In genomic region chr12:49111206-49111605, GRCh38 we compare ENCODE assay signal across 8 cellular contexts. TPM values are rescaled to one million over a fixed set of nuclear protein-coding genes. Genes with fewer than 3 reads are reported as not detected.
DNase-seq lines count a peak whose midpoint lies in the region; ATAC-seq and TF ChIP-seq lines count a peak whose summit lies in the region.

No MANE protein-coding gene starts in this region.

- no peaks in the 10 kb centered on the region for H3K9me3 Mint-ChIP-seq in CD8-positive, alpha-beta T cell
- no peaks in the 10 kb centered on the region for H3K9me3 Mint-ChIP-seq in neural crest cell

- peaks cover 41% of the 10 kb centered on the region for H3K4me1 Mint-ChIP-seq in CD8-positive, alpha-beta T cell (ENCODE audit: low read depth)
- peaks cover 33% of the 10 kb centered on the region for H3K4me1 Mint-ChIP-seq in neural crest cell

- no peak for TF ChIP-seq CTCF in CD8-positive, alpha-beta T cell (IDR thresholded peaks at IDR 0.05)
- no peak for TF ChIP-seq CTCF in coronary artery (IDR thresholded peaks at IDR 0.05)
- TF ChIP-seq CTCF in neural crest cell (conservative IDR thresholded peaks at IDR 0.05) = no peak

- DNase-seq in CD8-positive, alpha-beta T cell = no peak
- DNase-seq in Jurkat, Clone E6-1 (ENCODE audit: low read depth, low spot score) = no peak
- DNase-seq in coronary artery (ENCODE audit: low spot score) = no peak
- DNase-seq in neural crest cell (ENCODE audit: low read depth, low spot score) = no peak
- DNase-seq in GM03348 (ENCODE audit: low spot score) = no peak
- no peak for DNase-seq in NCI-H1436 treated with DMSO at 0.1 percent for 48 hours (lab: John Stamatoyannopoulos, UW)
- no peak for DNase-seq in NCI-H526 treated with DMSO at 0.1 percent for 48 hours (lab: John Stamatoyannopoulos, UW)
- DNase-seq in NCI-H526 (lab: John Stamatoyannopoulos, UW) = no peak

- no peak for ATAC-seq in CD8-positive, alpha-beta T cell

- peak overlapping the region; percentile 92 for H3K4me3 ChIP-seq in CD8-positive, alpha-beta T cell (ENCODE audit: low read depth, low read length)
- peak overlapping the region; percentile 88 for H3K4me3 ChIP-seq in Jurkat, Clone E6-1 (ENCODE audit: low read length)
- peak overlapping the region; percentile 80 for H3K4me3 ChIP-seq in coronary artery

- H3K9me3 ChIP-seq in CD8-positive, alpha-beta T cell (ENCODE audit: low read length) = no peaks in the 10 kb centered on the region

- POLR2A ChIA-PET in CD8-positive, alpha-beta T cell (lab: Charles Lee) = interaction anchor here (1.0 to 10.6 kb wide), 9 partner anchors 11 to 124 kb away, joined by 3 to 102 read pairs (median 4); partner anchors contain the start of genes KMT2D, RHEBL1, TUBA1A and TUBA1B

- no peaks in the 10 kb centered on the region for H3K27me3 Mint-ChIP-seq in CD8-positive, alpha-beta T cell (ENCODE audit: low read depth)
- H3K27me3 Mint-ChIP-seq in neural crest cell (ENCODE audit: low read depth) = no peaks in the 10 kb centered on the region

- peaks cover 18% of the 10 kb centered on the region for H3K4me1 ChIP-seq in CD8-positive, alpha-beta T cell (ENCODE audit: insufficient read depth, low read length)

- no peaks in the 10 kb centered on the region for H3K36me3 ChIP-seq in CD8-positive, alpha-beta T cell (ENCODE audit: insufficient read depth, low read length)

- intact Hi-C loops in CD8-positive, alpha-beta T cell (cut with DNase I, micrococcal nuclease) = loop anchor here in 1 of 2 experiments (2.0 to 5.0 kb wide), 2 partner anchors 22 to 49 kb away; partner anchors contain the start of gene KMT2D

- peak overlapping the region; percentile 97 for H3K27ac ChIP-seq in CD8-positive, alpha-beta T cell (ENCODE audit: low read depth, low read length)
- peak overlapping the region; percentile 93 to 98 for H3K27ac ChIP-seq in coronary artery

- no peaks in the 10 kb centered on the region for H3K27me3 ChIP-seq in CD8-positive, alpha-beta T cell (ENCODE audit: insufficient read depth, low read length)

- peak overlapping the region; percentile 98 for H3K4me3 Mint-ChIP-seq in CD8-positive, alpha-beta T cell
- peak overlapping the region; percentile 96 for H3K4me3 Mint-ChIP-seq in neural crest cell

- peak overlapping the region; percentile 98 for H3K27ac Mint-ChIP-seq in CD8-positive, alpha-beta T cell
- peak overlapping the region; percentile 95 for H3K27ac Mint-ChIP-seq in neural crest cell (ENCODE audit: unreplicated experiment)

- CTCF ChIA-PET in CD8-positive, alpha-beta T cell (lab: Charles Lee) = interaction anchor here (1.0 to 7.0 kb wide), 9 partner anchors 12 to 87 kb away, joined by 3 to 56 read pairs (median 10); partner anchors contain the start of genes DHH and TUBA1B

- peaks cover 24% of the 10 kb centered on the region for H3K36me3 Mint-ChIP-seq in CD8-positive, alpha-beta T cell
- H3K36me3 Mint-ChIP-seq in neural crest cell (ENCODE audit: low read depth) = no peaks in the 10 kb centered on the region

RNA-seq across cellular contexts. Expression of gene LMBR1L, which starts 0.6 kb away (rescaled TPM):
- 100 to 1,000 TPM; 464 to 497 TPM for total RNA-seq in CD8-positive, alpha-beta T cell
- polyA plus RNA-seq in Jurkat, Clone E6-1 (2012; ENCODE audit: insufficient read depth, insufficient read length) = 71.3 TPM
- 101 TPM in 2 replicates for total RNA-seq in neural crest cell

RNA-seq across cellular contexts. Expression of gene DHH, which starts 16.6 kb away (rescaled TPM):
- under 1 TPM; 0.71 to 0.78 TPM for total RNA-seq in CD8-positive, alpha-beta T cell
- polyA plus RNA-seq in Jurkat, Clone E6-1 (2012; ENCODE audit: insufficient read depth, insufficient read length) = not detected
- total RNA-seq in neural crest cell = 1.5 TPM in 2 replicates

RNA-seq across cellular contexts. Expression of gene TUBA1B, which starts 20.0 kb away (rescaled TPM):
- 100 to 1,000 TPM; 103 to 105 TPM for total RNA-seq in CD8-positive, alpha-beta T cell
- polyA plus RNA-seq in Jurkat, Clone E6-1 (2012; ENCODE audit: insufficient read depth, insufficient read length) = 3,315 TPM
- total RNA-seq in neural crest cell = 3,094 and 3,153 TPM in 2 replicates

RNA-seq across cellular contexts. Expression of gene RHEBL1, which starts 41.4 kb away (rescaled TPM):
- 1 to 10 TPM; 4.7 to 5.6 TPM for total RNA-seq in CD8-positive, alpha-beta T cell
- polyA plus RNA-seq in Jurkat, Clone E6-1 (2012; ENCODE audit: insufficient read depth, insufficient read length) = 12.9 TPM
- total RNA-seq in neural crest cell = 1.2 and 2.1 TPM in 2 replicates

RNA-seq across cellular contexts. Expression of gene KMT2D, which starts 50.6 kb away (rescaled TPM):
- total RNA-seq in CD8-positive, alpha-beta T cell = 100 to 1,000 TPM; 112 to 127 TPM
- polyA plus RNA-seq in Jurkat, Clone E6-1 (2012; ENCODE audit: insufficient read depth, insufficient read length) = 60.8 TPM
- total RNA-seq in neural crest cell = 99.8 and 107 TPM in 2 replicates

Comparison
In these comparisons a context has a peak if more than half of its experiments do, and no peak if none do; other contexts are left out.
1. RNA of gene TUBA1B, which starts 20.0 kb away (total RNA-seq): 3,094 to 3,153 TPM in neural crest cell; 103 to 105 TPM in CD8-positive, alpha-beta T cell; every median in the first group is over 10 times any median in the second.
2. Peak in every context shown above with its lines, with median percentiles within 50 percentile points of each other: H3K4me3 ChIP-seq.